ENCODE assay signal across 21 cellular contexts in genomic region chr16:59296002-59296401, GRCh38.
DNase-seq lines count a peak whose midpoint lies in the region; ATAC-seq, FAIRE-seq and TF ChIP-seq lines count a peak whose summit lies in the region.
"Had no signal": no experiment of that assay in that cellular context is flagged by ENCODE, and none has a peak within 500 bp of the region (broad histone marks: within the 10 kb centered on the region; RNA-seq: fewer than 3 reads in every experiment).

No MANE protein-coding gene starts in this region.

- no peak overlapping the region for H3K9ac ChIP-seq in neuronal stem cell (ENCODE audit: low read depth, low read length, poor library complexity)

- H3K27ac ChIP-seq in neuronal stem cell (replicated peaks; ENCODE audit: low read length): peak overlapping the region; percentile 4
- H3K27ac ChIP-seq: dorsolateral prefrontal cortex, neutrophil, PC-9, prostate gland, thyroid gland had no signal

- no peak overlapping the region for H2BK15ac ChIP-seq in neuronal stem cell (ENCODE audit: low read length)

- no peak overlapping the region for H3K23ac ChIP-seq in neuronal stem cell (ENCODE audit: low read depth, low read length, poor library complexity)

- H4K8ac ChIP-seq in neuronal stem cell (ENCODE audit: low read depth, low read length): no peak overlapping the region

- DNase-seq in AG10803 (ENCODE audit: low read depth) (peak; percentile 8), NCI-H460 (ENCODE audit: extremely low read depth, low read depth) (peak; percentile 21), fibroblast of peridontal ligament (ENCODE audit: extremely low read depth) (peak; percentile 53), neuronal stem cell (ENCODE audit: low spot score) (peak; percentile 79), RCC 7860 (ENCODE audit: low spot score) (no peak), dedifferentiated amniotic fluid mesenchymal stem cell (ENCODE audit: extremely low spot score) (no peak), activated gamma-delta T cell treated with Interleukin-2 at 50 U/mL for 16 hours (no peak)
- DNase-seq: activated CD4-positive, alpha-beta T cell treated with anti-CD3 and anti-CD28 coated beads for 4 hours; dorsolateral prefrontal cortex; kidney glomerular epithelial cell; NCI-H1092; NCI-H187; NCI-H2171 treated with DMSO at 0.1 percent for 48 hours; NK-92 treated with Interleukin-12 subunit alpha and Interleukin-12 subunit beta, amount 100 ng/mL, for 24 hours; PC-9; Right ventricle myocardium superior; thyroid gland had no signal

- H3K18ac ChIP-seq in neuronal stem cell (ENCODE audit: low read length): no peak overlapping the region

- TF ChIP-seq CTCF in AG10803 (conservative IDR thresholded peaks at IDR 0.05; ENCODE audit: low read length): no peak

- no peak overlapping the region for H3K4me2 ChIP-seq in neuronal stem cell (ENCODE audit: insufficient read depth, low read length, poor library complexity, severe bottlenecking)
- H3K4me2 ChIP-seq: PC-9 had no signal

- H4K91ac ChIP-seq in neuronal stem cell (ENCODE audit: low read depth, low read length, poor library complexity): no peak overlapping the region

- no peak for FAIRE-seq in RCC 7860 (lab: Jason Lieb, UNC)
- FAIRE-seq: A204.1 had no signal

- peaks cover 0 to 15% of the 10 kb centered on the region in 2 donors for H3K4me1 ChIP-seq in neuronal stem cell (ENCODE audit: control insufficient read depth in 2 of 2, insufficient read depth in 1 of 2, low read depth in 1 of 2, low read length in 2 of 2)
- H3K4me1 ChIP-seq: prostate gland, thyroid gland had no signal

- no peak overlapping the region for H2AFZ ChIP-seq in neuronal stem cell (ENCODE audit: low read length)
- H2AFZ ChIP-seq: PC-9 had no signal

- H3K4me3 ChIP-seq in AG10803 (ENCODE audit: low read length) (no peak overlapping the region), neuronal stem cell (ENCODE audit: low read length in 2 of 2) (no peak overlapping the region)
- H3K4me3 ChIP-seq: dorsolateral prefrontal cortex, PC-9, prostate gland, thyroid gland had no signal

- WGBS in neuronal stem cell (ENCODE audit: extremely low coverage in 2 of 2, insufficient read length in 2 of 2, insufficient replicate concordance in 1 of 2), 2 donors: no CpG with 5 or more reads among the region's 3 CpGs

- H2AK5ac ChIP-seq in neuronal stem cell (ENCODE audit: low read depth, low read length): no peak overlapping the region

- no peak overlapping the region for H3K14ac ChIP-seq in neuronal stem cell (ENCODE audit: low read length)

- no peak overlapping the region for H3K4ac ChIP-seq in neuronal stem cell (ENCODE audit: low read length)

- no peaks in the 10 kb centered on the region for H3K36me3 ChIP-seq in neuronal stem cell (replicated peaks in 1 of 2; ENCODE audit: control insufficient read depth in 2 of 2, insufficient read depth in 2 of 2, low read length in 2 of 2)
- H3K36me3 ChIP-seq: neutrophil, prostate gland, thyroid gland had no signal

- no peak overlapping the region for H2BK5ac ChIP-seq in neuronal stem cell (ENCODE audit: low read length)

- no peak overlapping the region for H2BK120ac ChIP-seq in neuronal stem cell (ENCODE audit: low read depth, low read length)

- ATAC-seq in HG02763 (IDR thresholded peaks at IDR 0.05; ENCODE audit: unreplicated experiment): no peak

- peaks cover 0 to 3% of the 10 kb centered on the region in 2 donors for H3K9me3 ChIP-seq in neuronal stem cell (replicated peaks in 1 of 2; ENCODE audit: control insufficient read depth in 2 of 2, insufficient read depth in 1 of 2, low read depth in 1 of 2, low read length in 2 of 2)
- H3K9me3 ChIP-seq: neutrophil, prostate gland, thyroid gland had no signal

- no peaks in the 10 kb centered on the region for H3K27me3 ChIP-seq in neuronal stem cell (ENCODE audit: control insufficient read depth in 3 of 3, insufficient read depth in 3 of 3, low read depth in 1 of 3, low read length in 3 of 3)
- H3K27me3 ChIP-seq: neutrophil, thyroid gland had no signal

- no peaks in the 10 kb centered on the region for H3K79me1 ChIP-seq in neuronal stem cell (ENCODE audit: low read depth, low read length)

- H2BK12ac ChIP-seq in neuronal stem cell (ENCODE audit: low read length): no peak overlapping the region

Comparison
In these comparisons a context has a peak if more than half of its experiments do, and no peak if none do; other contexts are left out.
1. DNase-seq: peak in AG10803 (single experiment), NCI-H460 (single experiment), fibroblast of peridontal ligament (single experiment) and neuronal stem cell (single experiment); none in RCC 7860 (single experiment), dedifferentiated amniotic fluid mesenchymal stem cell (single experiment) and activated gamma-delta T cell treated with Interleukin-2 at 50 U/mL for 16 hours (single experiment).